ENCODE assay signal across 35 cellular contexts in genomic region chr6:22727709-22728108, GRCh38.
A peak's percentile ranks its signal among the peaks of the same experiment; 100 is the strongest.
DNase-seq lines count a peak whose midpoint lies in the region; ATAC-seq, FAIRE-seq and TF ChIP-seq lines count a peak whose summit lies in the region.
"Had no signal": no experiment of that assay in that cellular context is flagged by ENCODE, and none has a peak within 500 bp of the region (broad histone marks: within the 10 kb centered on the region; RNA-seq: fewer than 3 reads in every experiment).

No MANE protein-coding gene starts in this region.

- H3K36me3 ChIP-seq in astrocyte (ENCODE audit: insufficient read depth, low read length) (no peaks in the 10 kb centered on the region), ovary (no peaks in the 10 kb centered on the region), BE2C (no peaks in the 10 kb centered on the region), hepatocyte (replicated peaks; ENCODE audit: insufficient read depth, low read depth) (no peaks in the 10 kb centered on the region)
- H3K36me3 ChIP-seq: heart left ventricle had no signal

- peaks cover 7% of the 10 kb centered on the region for H3K9me3 Mint-ChIP-seq in astrocyte (ENCODE audit: unreplicated experiment)

- no peak overlapping the region for H3K27ac Mint-ChIP-seq in astrocyte (ENCODE audit: unreplicated experiment)
- H3K27ac Mint-ChIP-seq: activated B cell treated with CpG ODN at 0.5 μM for 24 hours; activated naive CD8-positive, alpha-beta T cell; activated T-cell treated with anti-CD3 and anti-CD28 coated beads, Interleukin-2, amount 50 U/mL, for 24 hours; B cell; CD8-positive, alpha-beta T cell; naive B cell; stimulated activated naive B cell treated with anti-CD40 and anti-IgM and Interleukin-4, amounts not matched to agents 10 μg/mL and 1 μg/mL and 100 μg/mL, for 72 hours had no signal

- H3K27me3 ChIP-seq in astrocyte (ENCODE audit: insufficient read depth, low read length) (no peaks in the 10 kb centered on the region), ovary (no peaks in the 10 kb centered on the region), BE2C (no peaks in the 10 kb centered on the region), hepatocyte (no peaks in the 10 kb centered on the region)
- H3K27me3 ChIP-seq: heart left ventricle had no signal

- H3K9me3 ChIP-seq in astrocyte (ENCODE audit: insufficient read depth, low read depth, low read length) (peaks cover 2% of the 10 kb centered on the region), ovary (no peaks in the 10 kb centered on the region), BE2C (no peaks in the 10 kb centered on the region), hepatocyte (ENCODE audit: low read depth) (peaks cover 7% of the 10 kb centered on the region)
- H3K9me3 ChIP-seq: A549 had no signal

- ATAC-seq in GM19463 (IDR thresholded peaks at IDR 0.05; ENCODE audit: unreplicated experiment): no peak
- ATAC-seq: A549; CD8-positive, alpha-beta T cell; K562; stimulated activated naive B cell treated with anti-CD40 and anti-IgM and Interleukin-4, amounts not matched to agents 10 μg/mL and 1 μg/mL and 100 μg/mL, for 72 hours had no signal

- TF ChIP-seq CTCF in astrocyte (IDR thresholded peaks at IDR 0.05; ENCODE audit: insufficient read depth, low read depth, low read length) (no peak), foreskin fibroblast (IDR thresholded peaks at IDR 0.05; ENCODE audit: low read depth, low read length) (no peak), ovary (IDR thresholded peaks at IDR 0.05) (no peak), BE2C (IDR thresholded peaks at IDR 0.05; ENCODE audit: low read depth, low read length) (no peak), hepatocyte (IDR thresholded peaks at IDR 0.05; ENCODE audit: poor library complexity) (no peak)

- intact Hi-C loops in ovary (cut with DNase I): no loop called here

- H3K27ac ChIP-seq in astrocyte (ENCODE audit: low read depth, low read length) (no peak overlapping the region), ovary (peak overlapping the region in 1 of 2 donors; percentile 19), hepatocyte (no peak overlapping the region)
- H3K27ac ChIP-seq: A549, heart left ventricle, parathyroid adenoma, RWPE1 had no signal

- H3K9ac ChIP-seq in astrocyte (ENCODE audit: low read length): no peak overlapping the region
- H3K9ac ChIP-seq: parathyroid adenoma had no signal

- H4K20me1 ChIP-seq in astrocyte (ENCODE audit: insufficient read depth, low read length) (no peaks in the 10 kb centered on the region), hepatocyte (ENCODE audit: insufficient read depth, poor library complexity, severe bottlenecking) (no peaks in the 10 kb centered on the region)

- H3K4me1 Mint-ChIP-seq in astrocyte (ENCODE audit: low read depth, unreplicated experiment): peaks cover 5% of the 10 kb centered on the region
- H3K4me1 Mint-ChIP-seq: activated B cell treated with CpG ODN at 0.5 μM for 24 hours; B cell; naive B cell; stimulated activated naive B cell treated with anti-CD40 and anti-IgM and Interleukin-4, amounts not matched to agents 10 μg/mL and 1 μg/mL and 100 μg/mL, for 72 hours had no signal

- H3K4me2 ChIP-seq in astrocyte (ENCODE audit: low read length) (no peak overlapping the region), hepatocyte (no peak overlapping the region)
- H3K4me2 ChIP-seq: A549 had no signal

- H3K4me3 Mint-ChIP-seq in astrocyte (ENCODE audit: unreplicated experiment): no peak overlapping the region
- H3K4me3 Mint-ChIP-seq: activated B cell treated with CpG ODN at 0.5 μM for 24 hours; activated naive CD8-positive, alpha-beta T cell; activated T-cell treated with anti-CD3 and anti-CD28 coated beads, Interleukin-2, amount 50 U/mL, for 24 hours; B cell; CD8-positive, alpha-beta T cell; naive B cell; stimulated activated naive B cell treated with anti-CD40 and anti-IgM and Interleukin-4, amounts not matched to agents 10 μg/mL and 1 μg/mL and 100 μg/mL, for 72 hours had no signal

- H3K4me3 ChIP-seq in astrocyte (ENCODE audit: insufficient read depth, low read depth, low read length): no peak overlapping the region
- no peak overlapping the region for H3K4me3 ChIP-seq in foreskin fibroblast (ENCODE audit: low read depth in 1 of 2, low read length in 2 of 2)
- H3K4me3 ChIP-seq in ovary: no peak overlapping the region
- H3K4me3 ChIP-seq in BE2C (ENCODE audit: low read depth, low read length): no peak overlapping the region
- no peak overlapping the region for H3K4me3 ChIP-seq in hepatocyte
- H3K4me3 ChIP-seq: A549, heart left ventricle, K562 had no signal

- H3K79me2 ChIP-seq in astrocyte (ENCODE audit: insufficient read depth, low read length): no peaks in the 10 kb centered on the region
- no peaks in the 10 kb centered on the region for H3K79me2 ChIP-seq in hepatocyte
- H3K79me2 ChIP-seq: parathyroid adenoma had no signal

- no peak for TF ChIP-seq POLR2A in GM12892 (IDR thresholded peaks at IDR 0.05; ENCODE audit: low read depth, low read length)
- no peak for TF ChIP-seq POLR2A in ovary (IDR thresholded peaks at IDR 0.05)

- H2AFZ ChIP-seq in astrocyte (ENCODE audit: low read depth, low read length): no peak overlapping the region
- H2AFZ ChIP-seq in hepatocyte: no peak overlapping the region
- H2AFZ ChIP-seq: parathyroid adenoma had no signal

- peak; percentile 73 for FAIRE-seq in GM12892 (lab: Jason Lieb, UNC)
- no peak for FAIRE-seq in astrocyte (lab: Jason Lieb, UNC)
- FAIRE-seq: A549, colon, K562, keratinocyte, small intestine had no signal

- DNase-seq in GM12892 (ENCODE audit: insufficient read length) (no peak), astrocyte (ENCODE audit: low read depth) (peak; percentile 3), foreskin fibroblast (peak; percentile 10 to 69), ovary (peak in 3 of 5 donors; percentile 25 to 39 (median 28)), BE2C (no peak), occipital lobe (lab: John Stamatoyannopoulos, UW) (no peak), hepatocyte (ENCODE audit: low spot score) (no peak)
- DNase-seq: activated B cell treated with CpG ODN at 0.5 μM for 24 hours; activated CD4-positive, alpha-beta T cell treated with anti-CD3 and anti-CD28 coated beads, Interleukin-2, amount 50 U/mL, for 1 hour; activated effector memory CD4-positive, alpha-beta T cell treated with anti-CD3 and anti-CD28 coated beads, Interleukin-2, amount 50 U/mL, for 16 hours; activated T-cell treated with anti-CD3 and anti-CD28 coated beads, Interleukin-2, amount 50 U/mL, for 24 hours; anterior cingulate cortex; CD8-positive, alpha-beta T cell; effector CD8-positive, alpha-beta T cell; foreskin melanocyte; heart left ventricle; midbrain; naive B cell; NCI-H1092; NCI-H1694; NCI-H2171; NCI-H510A treated with DMSO at 0.1 percent for 48 hours; retina; small intestine; stimulated activated naive B cell treated with anti-CD40 and anti-IgM and Interleukin-4, amounts not matched to agents 10 μg/mL and 1 μg/mL and 100 μg/mL, for 72 hours; substantia nigra had no signal

- H3K4me1 ChIP-seq in astrocyte (ENCODE audit: insufficient read depth, low read length) (no peaks in the 10 kb centered on the region), ovary (ENCODE audit: insufficient read depth) (peaks cover 6% of the 10 kb centered on the region), BE2C (no peaks in the 10 kb centered on the region), hepatocyte (ENCODE audit: insufficient read depth) (peaks cover 9% of the 10 kb centered on the region)
- H3K4me1 ChIP-seq: A549 had no signal

- H3K9me2 ChIP-seq in hepatocyte (replicated peaks; ENCODE audit: insufficient read depth): no peaks in the 10 kb centered on the region

- no peaks in the 10 kb centered on the region for H3K36me3 Mint-ChIP-seq in astrocyte (ENCODE audit: low read depth, unreplicated experiment)
- H3K36me3 Mint-ChIP-seq: activated naive CD8-positive, alpha-beta T cell; CD8-positive, alpha-beta T cell; stimulated activated naive B cell treated with anti-CD40 and anti-IgM and Interleukin-4, amounts not matched to agents 10 μg/mL and 1 μg/mL and 100 μg/mL, for 72 hours had no signal

- no peaks in the 10 kb centered on the region for H3K27me3 Mint-ChIP-seq in astrocyte (ENCODE audit: low read depth, unreplicated experiment)
- H3K27me3 Mint-ChIP-seq: activated B cell treated with CpG ODN at 0.5 μM for 24 hours; activated naive CD8-positive, alpha-beta T cell; activated T-cell treated with anti-CD3 and anti-CD28 coated beads, Interleukin-2, amount 50 U/mL, for 24 hours; B cell; naive B cell; stimulated activated naive B cell treated with anti-CD40 and anti-IgM and Interleukin-4, amounts not matched to agents 10 μg/mL and 1 μg/mL and 100 μg/mL, for 72 hours had no signal

- no peak for TF ChIP-seq EP300 in ovary (IDR thresholded peaks at IDR 0.05)

- 11 to 17% (median 12%) methylated on average over 6 of the region's 6 CpGs for WGBS in ovary, 3 donors
- WGBS in hepatocyte (ENCODE audit: low lambda C conversion rate, missing lambda C conversion rate): 54% methylated on average over 6 of the region's 6 CpGs

Comparison
In these comparisons a context has a peak if more than half of its experiments do, and no peak if none do; other contexts are left out.
1. DNase-seq: peak in astrocyte (single experiment), foreskin fibroblast (2 of 2) and ovary (3 of 5); none in GM12892 (single experiment), BE2C (single experiment), occipital lobe (single experiment) and hepatocyte (single experiment).